18 cellular contexts compared by ENCODE assay signal in the genomic region with DNA sequence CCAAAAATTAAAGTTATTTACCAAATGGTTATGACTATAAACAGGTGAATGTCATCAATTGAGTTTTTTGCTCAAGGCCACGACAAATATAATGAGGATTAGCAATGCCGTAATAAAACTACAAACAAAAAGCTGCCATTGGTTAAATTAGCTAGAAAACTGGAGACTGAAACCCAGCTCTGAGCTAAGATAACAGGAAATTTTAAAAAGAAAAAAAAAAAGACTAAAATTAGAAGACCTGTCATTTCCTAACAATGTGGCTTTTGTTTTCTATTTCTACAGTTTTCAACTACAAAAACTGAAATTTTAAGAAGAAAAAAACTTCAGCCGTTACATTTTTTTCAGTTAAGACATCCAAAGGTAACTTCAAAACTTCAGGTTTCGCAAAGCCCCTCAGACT.
DNase-seq lines count a peak whose midpoint lies in the region; FAIRE-seq and TF ChIP-seq lines count a peak whose summit lies in the region.
"Had no signal": no experiment of that assay in that cellular context is flagged by ENCODE, and none has a peak within 500 bp of the region (broad histone marks: within the 10 kb centered on the region; RNA-seq: fewer than 3 reads in every experiment).

No MANE protein-coding gene starts in this region.

- H3K4me1 ChIP-seq in BLaER1 treated with 17β-estradiol and CSF1 and Interleukin-3, amounts not matched to agents 10 nM and 100 nM: peaks cover 34 to 76% (median 61%) of the 10 kb centered on the region in 10 experiments
- H3K4me1 ChIP-seq in Loucy (ENCODE audit: insufficient read depth, low read length, poor library complexity, severe bottlenecking) (peaks cover 67% of the 10 kb centered on the region), duodenal mucosa (ENCODE audit: control insufficient read depth in 1 of 2, insufficient read depth in 2 of 2, low read length in 2 of 2) (no peaks in the 10 kb centered on the region)
- H3K4me1 ChIP-seq: SJSA1 had no signal

- FAIRE-seq in G401.6 (lab: Jason Lieb, UNC): peak; percentile 8
- no peak for FAIRE-seq in HTR-8/SVneo (lab: Jason Lieb, UNC)
- FAIRE-seq: colon had no signal

- H3K9me2 ChIP-seq in Loucy (replicated peaks; ENCODE audit: low read depth, low read length): no peaks in the 10 kb centered on the region

- TF ChIP-seq CTCF in Loucy (conservative IDR thresholded peaks at IDR 0.05; ENCODE audit: low read length): no peak

- H4K20me1 ChIP-seq in BLaER1 treated with 17β-estradiol and CSF1 and Interleukin-3, amounts not matched to agents 10 nM and 100 nM: peaks cover 0 to 34% (median 9%) of the 10 kb centered on the region in 11 experiments; a peak in 11 of 22 replicates
- no peaks in the 10 kb centered on the region for H4K20me1 ChIP-seq in Loucy (ENCODE audit: insufficient read depth, low read length, poor library complexity, severe bottlenecking)

- H3K4me2 ChIP-seq in BLaER1 treated with 17β-estradiol and CSF1 and Interleukin-3, amounts not matched to agents 10 nM and 100 nM: peak overlapping the region; percentile 44 to 97 (median 59); a peak in 21 of 22 replicates
- H3K4me2 ChIP-seq in Loucy (ENCODE audit: low read depth, low read length, poor library complexity, severe bottlenecking): peak overlapping the region; percentile 75

- no peak overlapping the region for H2AFZ ChIP-seq in Loucy (ENCODE audit: low read length)

- H3K36me3 ChIP-seq in BLaER1 treated with 17β-estradiol and CSF1 and Interleukin-3, amounts not matched to agents 10 nM and 100 nM: peaks cover 0 to 69% (median 47%) of the 10 kb centered on the region in 11 experiments; a peak in 19 of 22 replicates
- peaks cover 5% of the 10 kb centered on the region; the same call in 1 of the 2 replicates for H3K36me3 ChIP-seq in Loucy (ENCODE audit: insufficient read depth, low read length)
- no peaks in the 10 kb centered on the region for H3K36me3 ChIP-seq in duodenal mucosa (ENCODE audit: control insufficient read depth in 1 of 2, insufficient read depth in 2 of 2, low read length in 2 of 2)
- H3K36me3 ChIP-seq: SJSA1 had no signal

- H3K27ac ChIP-seq in BLaER1 treated with 17β-estradiol and CSF1 and Interleukin-3, amounts not matched to agents 10 nM and 100 nM: peak overlapping the region in 5 of 11 experiments; percentile 2 to 48 (median 45); a peak in 6 of 22 replicates
- H3K27ac ChIP-seq in duodenal mucosa (ENCODE audit: low read depth, low read length): peak overlapping the region; percentile 13
- H3K27ac ChIP-seq: C4-2B, epithelial cell of prostate, SJSA1 had no signal

- H3K9me3 ChIP-seq in BLaER1 treated with 17β-estradiol and CSF1 and Interleukin-3, amounts not matched to agents 10 nM and 100 nM (replicated peaks in 1 of 11): peaks cover 6 to 16% (median 9%) of the 10 kb centered on the region in 11 experiments; a peak in 19 of 22 replicates
- H3K9me3 ChIP-seq in Loucy (ENCODE audit: insufficient read depth, low read depth, low read length): no peaks in the 10 kb centered on the region
- H3K9me3 ChIP-seq in duodenal mucosa (ENCODE audit: control insufficient read depth in 1 of 2, low read length in 2 of 2): no peaks in the 10 kb centered on the region
- H3K9me3 ChIP-seq: SJSA1 had no signal

- H3K4me3 ChIP-seq in BLaER1 treated with 17β-estradiol and CSF1 and Interleukin-3, amounts not matched to agents 10 nM and 100 nM: no peak overlapping the region
- peak overlapping the region; percentile 84 for H3K4me3 ChIP-seq in Loucy (ENCODE audit: low read length, poor library complexity, severe bottlenecking)
- H3K4me3 ChIP-seq in duodenal mucosa (ENCODE audit: low read depth in 1 of 2, low read length in 2 of 2): no peak overlapping the region
- H3K4me3 ChIP-seq: SJSA1 had no signal

- H3F3A ChIP-seq in Loucy (ENCODE audit: low read depth): peaks cover 17% of the 10 kb centered on the region; the same call in 1 of the 2 replicates

- H3K27me3 ChIP-seq in BLaER1 treated with 17β-estradiol and CSF1 and Interleukin-3, amounts not matched to agents 10 nM and 100 nM: no peaks in the 10 kb centered on the region
- no peaks in the 10 kb centered on the region for H3K27me3 ChIP-seq in Loucy (ENCODE audit: insufficient read depth, low read length, poor library complexity, severe bottlenecking)
- no peaks in the 10 kb centered on the region for H3K27me3 ChIP-seq in duodenal mucosa (ENCODE audit: control insufficient read depth in 1 of 2, insufficient read depth in 2 of 2, low read length in 2 of 2)
- H3K27me3 ChIP-seq: SJSA1 had no signal

- peak overlapping the region in 3 of 11 experiments; percentile 16 to 29 (median 21); a peak in 3 of 22 replicates for H3K9ac ChIP-seq in BLaER1 treated with 17β-estradiol and CSF1 and Interleukin-3, amounts not matched to agents 10 nM and 100 nM
- H3K9ac ChIP-seq in Loucy (ENCODE audit: low read depth, low read length, poor library complexity, severe bottlenecking) (peak overlapping the region; percentile 91), duodenal mucosa (ENCODE audit: low read depth in 1 of 2, low read length in 2 of 2) (no peak overlapping the region)

- no peak for DNase-seq in NCI-H524 (lab: John Stamatoyannopoulos, UW)
- DNase-seq in HTR-8/SVneo (ENCODE audit: insufficient read length, low spot score): no peak
- DNase-seq in COLO668 (lab: John Stamatoyannopoulos, UW; ENCODE audit: unreplicated experiment): no peak
- DNase-seq: activated CD8-positive, alpha-beta memory T cell treated with anti-CD3 and anti-CD28 coated beads, Interleukin-2, amount 50 U/mL, for 4 hours; anterior cingulate cortex; EL; glutamatergic neuron; Kasumi-1; NCI-H146; occipital lobe had no signal

- peaks cover 93% of the 10 kb centered on the region for H3K79me2 ChIP-seq in Loucy (ENCODE audit: insufficient read depth, low read length)
